In the genomic region with DNA sequence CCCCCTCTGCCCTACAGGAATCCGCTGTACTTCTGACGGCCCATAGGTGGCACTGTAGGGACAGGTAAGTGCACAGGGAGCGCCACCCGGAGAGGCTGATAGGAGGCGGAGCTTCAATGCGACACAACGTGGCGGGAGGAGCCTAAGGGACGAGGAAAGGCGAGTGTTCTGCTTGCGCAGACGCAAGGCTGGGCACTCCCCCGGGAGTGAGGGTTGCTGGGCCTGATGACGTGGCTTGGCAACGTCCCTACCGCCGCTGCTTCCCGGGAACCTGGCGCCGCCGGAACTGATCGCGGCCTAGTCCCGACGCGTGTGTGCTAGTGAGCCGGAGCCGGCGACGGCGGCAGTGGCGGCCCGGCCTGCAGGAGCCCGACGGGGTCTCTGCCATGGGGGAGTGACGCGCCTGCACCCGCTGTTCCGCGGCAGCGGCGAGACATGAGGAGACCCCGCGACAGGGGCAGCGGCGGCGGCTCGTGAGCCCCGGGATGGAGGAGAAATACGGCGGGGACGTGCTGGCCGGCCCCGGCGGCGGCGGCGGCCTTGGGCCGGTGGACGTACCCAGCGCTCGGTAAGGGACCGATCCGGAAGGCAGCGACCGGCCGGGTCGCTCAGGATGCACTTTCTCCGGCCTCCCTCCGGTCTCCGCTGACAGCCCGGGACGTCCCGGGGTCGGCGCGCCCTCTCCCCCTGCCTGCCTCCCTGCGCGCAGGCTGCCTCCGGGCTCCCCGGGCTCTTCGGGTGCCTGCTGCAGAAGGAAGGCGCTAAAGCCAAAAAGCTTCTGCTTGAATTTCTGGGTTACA, we compare ENCODE assay signal across 1 cellular context.
TF ChIP-seq lines count a peak whose summit lies in the region.

Gene SLC30A5 (plus strand): TSS at position 244 of the 800 bp plus-strand sequence. CDS start 242 bp downstream, at position 486.

TF ChIP-seq in WTC11, 78 proteins besides CTCF, POLR2A, EP300 and RAD21 (continued from another document):
- TF ChIP-seq, protein P1, sequence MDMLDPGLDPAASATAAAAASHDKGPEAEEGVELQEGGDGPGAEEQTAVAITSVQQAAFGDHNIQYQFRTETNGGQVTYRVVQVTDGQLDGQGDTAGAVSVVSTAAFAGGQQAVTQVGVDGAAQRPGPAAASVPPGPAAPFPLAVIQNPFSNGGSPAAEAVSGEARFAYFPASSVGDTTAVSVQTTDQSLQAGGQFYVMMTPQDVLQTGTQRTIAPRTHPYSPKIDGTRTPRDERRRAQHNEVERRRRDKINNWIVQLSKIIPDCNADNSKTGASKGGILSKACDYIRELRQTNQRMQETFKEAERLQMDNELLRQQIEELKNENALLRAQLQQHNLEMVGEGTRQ (CRISPR knock-in tag; IDR thresholded peaks at IDR 0.05), result peak; percentile 41; the same call in 1 of the 2 replicates
- TF ChIP-seq, protein P2, sequence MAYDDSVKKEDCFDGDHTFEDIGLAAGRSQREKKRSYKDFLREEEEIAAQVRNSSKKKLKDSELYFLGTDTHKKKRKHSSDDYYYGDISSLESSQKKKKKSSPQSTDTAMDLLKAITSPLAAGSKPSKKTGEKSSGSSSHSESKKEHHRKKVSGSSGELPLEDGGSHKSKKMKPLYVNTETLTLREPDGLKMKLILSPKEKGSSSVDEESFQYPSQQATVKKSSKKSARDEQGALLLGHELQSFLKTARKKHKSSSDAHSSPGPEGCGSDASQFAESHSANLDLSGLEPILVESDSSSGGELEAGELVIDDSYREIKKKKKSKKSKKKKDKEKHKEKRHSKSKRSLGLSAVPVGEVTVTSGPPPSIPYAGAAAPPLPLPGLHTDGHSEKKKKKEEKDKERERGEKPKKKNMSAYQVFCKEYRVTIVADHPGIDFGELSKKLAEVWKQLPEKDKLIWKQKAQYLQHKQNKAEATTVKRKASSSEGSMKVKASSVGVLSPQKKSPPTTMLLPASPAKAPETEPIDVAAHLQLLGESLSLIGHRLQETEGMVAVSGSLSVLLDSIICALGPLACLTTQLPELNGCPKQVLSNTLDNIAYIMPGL (CRISPR knock-in tag; IDR thresholded peaks at IDR 0.05), result peak; percentile 77
- TF ChIP-seq ZNF425 (CRISPR knock-in tag; conservative IDR thresholded peaks at IDR 0.05) (no peak), ARID4B (CRISPR knock-in tag; IDR thresholded peaks at IDR 0.05; ENCODE audit: borderline replicate concordance) (peak; percentile 83; the same call in 1 of the 2 replicates), E2F1 (CRISPR knock-in tag; IDR thresholded peaks at IDR 0.05) (no peak), ZNF121 (CRISPR knock-in tag; IDR thresholded peaks at IDR 0.05) (no peak), JAZF1 (CRISPR knock-in tag; IDR thresholded peaks at IDR 0.05) (no peak), AR (CRISPR knock-in tag; IDR thresholded peaks at IDR 0.05) (peak; percentile 35; the same call in 1 of the 2 replicates), NFE2L1 (CRISPR knock-in tag; IDR thresholded peaks at IDR 0.05) (peak; percentile 27), GTF2I (CRISPR knock-in tag; conservative IDR thresholded peaks at IDR 0.05) (no peak), GABPB1 (CRISPR knock-in tag; IDR thresholded peaks at IDR 0.05) (peak; percentile 49; the same call in 1 of the 2 replicates), SMAD3 (CRISPR knock-in tag; IDR thresholded peaks at IDR 0.05; ENCODE audit: borderline replicate concordance) (peak; percentile 65; the same call in 1 of the 2 replicates), IRF2 (CRISPR knock-in tag; IDR thresholded peaks at IDR 0.05; ENCODE audit: borderline replicate concordance, low read depth) (no peak), FOXP1 (CRISPR knock-in tag; IDR thresholded peaks at IDR 0.05; ENCODE audit: borderline replicate concordance) (peak; percentile 87), MAX (CRISPR knock-in tag; IDR thresholded peaks at IDR 0.05) (peak; percentile 83), TEAD1 (CRISPR knock-in tag; IDR thresholded peaks at IDR 0.05) (peak; percentile 35; the same call in 1 of the 2 replicates), MYBL2 (CRISPR knock-in tag; IDR thresholded peaks at IDR 0.05) (peak; percentile 85; the same call in 1 of the 2 replicates), CREB1 (CRISPR knock-in tag; IDR thresholded peaks at IDR 0.05) (no peak), CREM (CRISPR knock-in tag; IDR thresholded peaks at IDR 0.05) (peak; percentile 90)
- TF ChIP-seq, protein P3, sequence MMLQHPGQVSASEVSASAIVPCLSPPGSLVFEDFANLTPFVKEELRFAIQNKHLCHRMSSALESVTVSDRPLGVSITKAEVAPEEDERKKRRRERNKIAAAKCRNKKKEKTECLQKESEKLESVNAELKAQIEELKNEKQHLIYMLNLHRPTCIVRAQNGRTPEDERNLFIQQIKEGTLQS (CRISPR knock-in tag; conservative IDR thresholded peaks at IDR 0.05), result no peak
- TF ChIP-seq, protein P4, sequence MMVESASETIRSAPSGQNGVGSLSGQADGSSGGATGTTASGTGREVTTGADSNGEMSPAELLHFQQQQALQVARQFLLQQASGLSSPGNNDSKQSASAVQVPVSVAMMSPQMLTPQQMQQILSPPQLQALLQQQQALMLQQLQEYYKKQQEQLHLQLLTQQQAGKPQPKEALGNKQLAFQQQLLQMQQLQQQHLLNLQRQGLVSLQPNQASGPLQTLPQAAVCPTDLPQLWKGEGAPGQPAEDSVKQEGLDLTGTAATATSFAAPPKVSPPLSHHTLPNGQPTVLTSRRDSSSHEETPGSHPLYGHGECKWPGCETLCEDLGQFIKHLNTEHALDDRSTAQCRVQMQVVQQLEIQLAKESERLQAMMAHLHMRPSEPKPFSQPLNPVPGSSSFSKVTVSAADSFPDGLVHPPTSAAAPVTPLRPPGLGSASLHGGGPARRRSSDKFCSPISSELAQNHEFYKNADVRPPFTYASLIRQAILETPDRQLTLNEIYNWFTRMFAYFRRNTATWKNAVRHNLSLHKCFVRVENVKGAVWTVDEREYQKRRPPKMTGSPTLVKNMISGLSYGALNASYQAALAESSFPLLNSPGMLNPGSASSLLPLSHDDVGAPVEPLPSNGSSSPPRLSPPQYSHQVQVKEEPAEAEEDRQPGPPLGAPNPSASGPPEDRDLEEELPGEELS (CRISPR knock-in tag; IDR thresholded peaks at IDR 0.05), result peak; percentile 81
- TF ChIP-seq, protein P5, sequence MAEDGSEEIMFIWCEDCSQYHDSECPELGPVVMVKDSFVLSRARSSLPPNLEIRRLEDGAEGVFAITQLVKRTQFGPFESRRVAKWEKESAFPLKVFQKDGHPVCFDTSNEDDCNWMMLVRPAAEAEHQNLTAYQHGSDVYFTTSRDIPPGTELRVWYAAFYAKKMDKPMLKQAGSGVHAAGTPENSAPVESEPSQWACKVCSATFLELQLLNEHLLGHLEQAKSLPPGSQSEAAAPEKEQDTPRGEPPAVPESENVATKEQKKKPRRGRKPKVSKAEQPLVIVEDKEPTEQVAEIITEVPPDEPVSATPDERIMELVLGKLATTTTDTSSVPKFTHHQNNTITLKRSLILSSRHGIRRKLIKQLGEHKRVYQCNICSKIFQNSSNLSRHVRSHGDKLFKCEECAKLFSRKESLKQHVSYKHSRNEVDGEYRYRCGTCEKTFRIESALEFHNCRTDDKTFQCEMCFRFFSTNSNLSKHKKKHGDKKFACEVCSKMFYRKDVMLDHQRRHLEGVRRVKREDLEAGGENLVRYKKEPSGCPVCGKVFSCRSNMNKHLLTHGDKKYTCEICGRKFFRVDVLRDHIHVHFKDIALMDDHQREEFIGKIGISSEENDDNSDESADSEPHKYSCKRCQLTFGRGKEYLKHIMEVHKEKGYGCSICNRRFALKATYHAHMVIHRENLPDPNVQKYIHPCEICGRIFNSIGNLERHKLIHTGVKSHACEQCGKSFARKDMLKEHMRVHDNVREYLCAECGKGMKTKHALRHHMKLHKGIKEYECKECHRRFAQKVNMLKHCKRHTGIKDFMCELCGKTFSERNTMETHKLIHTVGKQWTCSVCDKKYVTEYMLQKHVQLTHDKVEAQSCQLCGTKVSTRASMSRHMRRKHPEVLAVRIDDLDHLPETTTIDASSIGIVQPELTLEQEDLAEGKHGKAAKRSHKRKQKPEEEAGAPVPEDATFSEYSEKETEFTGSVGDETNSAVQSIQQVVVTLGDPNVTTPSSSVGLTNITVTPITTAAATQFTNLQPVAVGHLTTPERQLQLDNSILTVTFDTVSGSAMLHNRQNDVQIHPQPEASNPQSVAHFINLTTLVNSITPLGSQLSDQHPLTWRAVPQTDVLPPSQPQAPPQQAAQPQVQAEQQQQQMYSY (CRISPR knock-in tag; IDR thresholded peaks at IDR 0.05), result no peak
